Comparison of ENCODE assay signal across 8 cellular contexts in the genomic region with DNA sequence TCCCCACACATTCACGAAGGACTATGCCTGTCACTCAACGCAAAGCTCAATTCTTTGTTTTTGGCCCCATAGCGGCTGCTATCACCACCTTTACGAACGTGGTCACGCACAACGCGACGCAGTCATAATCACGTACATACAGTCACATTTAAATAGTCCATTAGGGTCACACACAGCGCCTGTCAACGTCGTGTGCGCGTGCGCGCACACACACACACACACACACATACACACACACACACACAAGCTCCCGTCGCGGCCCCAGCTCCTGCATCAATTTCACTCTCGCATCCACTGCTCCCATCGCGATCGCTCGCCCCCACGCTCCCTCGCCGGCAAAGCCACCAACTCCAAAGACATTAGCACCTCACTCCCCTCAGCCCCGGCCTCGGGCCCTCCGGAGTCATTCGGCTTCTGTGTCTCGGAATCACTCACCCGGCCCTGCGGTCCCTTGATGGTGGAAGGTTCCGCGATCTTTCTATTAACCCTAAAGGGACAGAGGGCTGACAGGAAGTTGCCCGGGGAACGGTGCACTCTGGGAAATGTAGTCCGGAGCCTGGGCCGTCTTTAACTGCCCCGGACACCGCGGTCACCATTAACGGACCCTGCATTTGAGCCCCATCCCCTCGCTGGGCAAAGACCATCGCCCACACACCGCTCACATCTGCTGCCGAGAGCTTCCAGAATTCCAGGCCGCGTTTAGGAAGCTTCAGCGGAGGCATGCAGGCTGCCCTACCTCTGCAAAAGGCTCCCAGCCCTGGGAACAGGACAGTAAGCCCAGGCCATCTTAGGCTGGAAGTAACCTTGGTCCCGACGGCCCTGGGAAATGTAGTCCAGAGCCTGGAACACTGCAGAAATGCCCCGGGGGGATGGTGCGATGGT. TPM values are rescaled to one million over a fixed set of nuclear protein-coding genes. Genes with fewer than 3 reads are reported as not detected.
DNase-seq lines count a peak whose midpoint lies in the region; ATAC-seq and TF ChIP-seq lines count a peak whose summit lies in the region.

A gene (minus strand): TSS at position 486 of the 882 bp plus-strand sequence. CDS start 12,768 bp downstream, outside the sequence.

- DNase-seq in DMS114 treated with DMSO at 0.1 percent for 48 hours (lab: John Stamatoyannopoulos, UW; ENCODE audit: unreplicated experiment) (peak; percentile 89), KBM-7 (peak; percentile 92), SJCRH30 (peak; percentile 94 to 97)
- peak; percentile 88 for DNase-seq in activated naive CD4-positive, alpha-beta T cell treated with Interleukin-2 at 50 U/mL for 16 hours

- in situ Hi-C loops in KBM-7 (cut with MboI; ENCODE audit: low pct_unique_long_range_greater_than_20kb, low sequenced_read_pairs) = no loop called here

- H3K27me3 ChIP-seq in SJCRH30 = no peaks in the 10 kb centered on the region
- no peaks in the 10 kb centered on the region for H3K27me3 ChIP-seq in gastroesophageal sphincter
- H3K27me3 ChIP-seq in neutrophil = no peaks in the 10 kb centered on the region
- H3K27me3 ChIP-seq in subcutaneous abdominal adipose tissue (ENCODE audit: control insufficient read depth in 5 of 5, insufficient read depth in 4 of 5, low read length in 5 of 5) = no peaks in the 10 kb centered on the region

- TF ChIP-seq CTCF in gastroesophageal sphincter (IDR thresholded peaks at IDR 0.05) = no peak
- no peak for TF ChIP-seq CTCF in neutrophil (IDR thresholded peaks at IDR 0.05)

- H3K27ac ChIP-seq in SJCRH30 (peak within 1 kb of the TSS; percentile 89), gastroesophageal sphincter (peak within 1 kb of the TSS; percentile 64 to 90 (median 85)), neutrophil (peak within 1 kb of the TSS; percentile 76), subcutaneous abdominal adipose tissue (ENCODE audit: low read depth, low read length) (peak within 1 kb of the TSS; percentile 89)

- H3K36me3 ChIP-seq in SJCRH30 (peaks cover 21% of the 10 kb centered on the region), gastroesophageal sphincter (peaks cover 2 to 27% of the 10 kb centered on the region in 2 donors), neutrophil (no peaks in the 10 kb centered on the region), subcutaneous abdominal adipose tissue (ENCODE audit: control insufficient read depth in 5 of 5, insufficient read depth in 5 of 5, low read length in 5 of 5) (peaks cover 3 to 16% (median 14%) of the 10 kb centered on the region in 5 donors)

- no peak for TF ChIP-seq EP300 in gastroesophageal sphincter (IDR thresholded peaks at IDR 0.05)

- peak within 1 kb of the TSS; percentile 92 for H3K4me3 ChIP-seq in SJCRH30
- H3K4me3 ChIP-seq in gastroesophageal sphincter = peak within 1 kb of the TSS; percentile 64 to 66
- peak within 1 kb of the TSS; percentile 72 to 74 for H3K4me3 ChIP-seq in neutrophil (ENCODE audit: low read depth in 1 of 2, low read length in 1 of 2)
- H3K4me3 ChIP-seq in subcutaneous abdominal adipose tissue (ENCODE audit: low read depth in 1 of 5, low read length in 5 of 5) = peak within 1 kb of the TSS; percentile 93 to 100 (median 98)

- H3K9me3 ChIP-seq in SJCRH30 (replicated peaks) (peaks cover 8% of the 10 kb centered on the region), gastroesophageal sphincter (peaks cover 0 to 36% (median 0%) of the 10 kb centered on the region in 3 donors), neutrophil (peaks cover 6% of the 10 kb centered on the region), subcutaneous abdominal adipose tissue (ENCODE audit: control insufficient read depth in 5 of 5, low read length in 5 of 5) (peaks cover 5 to 33% (median 27%) of the 10 kb centered on the region in 5 donors)

- 0 to 1% methylated on average over 10 to 12 of the region's 56 CpGs for WGBS in gastroesophageal sphincter (ENCODE audit: low coverage in 1 of 2), 2 donors

- ATAC-seq in GM21529 (IDR thresholded peaks at IDR 0.05; ENCODE audit: unreplicated experiment) (peak; percentile 90), gastroesophageal sphincter (peak; percentile 99)

- H3K4me1 ChIP-seq in SJCRH30 (0 out of 2 replicates have a peak, but pooled peaks cover 3% of the 10 kb centered on the region), gastroesophageal sphincter (peaks cover 4 to 26% (median 5%) of the 10 kb centered on the region in 3 donors), neutrophil (ENCODE audit: control insufficient read depth in 1 of 2, insufficient read depth in 1 of 2, low read depth in 1 of 2, low read length in 1 of 2) (peaks cover 14 to 18% of the 10 kb centered on the region in 2 experiments), subcutaneous abdominal adipose tissue (ENCODE audit: control insufficient read depth in 5 of 5, insufficient read depth in 5 of 5, low read length in 5 of 5) (peaks cover 2 to 21% (median 18%) of the 10 kb centered on the region in 5 donors)

- peak in 1 of 2 donors; percentile 30 for TF ChIP-seq POLR2A in gastroesophageal sphincter (IDR thresholded peaks at IDR 0.05)

- H3K9ac ChIP-seq in subcutaneous abdominal adipose tissue (ENCODE audit: low read length in 5 of 5) = peak within 1 kb of the TSS; percentile 82 to 95 (median 84)

RNA-seq across cellular contexts. Expression of the gene that starts here (rescaled TPM):
- 6.0 and 6.3 TPM in 2 replicates for total RNA-seq in SJCRH30 (2014; rRNA removed; shearing (Covaris generic))
- total RNA-seq in gastroesophageal sphincter = 10 to 100 TPM in 3 of 4 donors, 1 to 10 TPM in 1; 9.7 to 15.7 (median 14.3) TPM

Comparison
In these comparisons a context has a peak if more than half of its experiments do, and no peak if none do; other contexts are left out.
1. Peak in every context shown above with its lines: DNase-seq, ATAC-seq, H3K4me3 ChIP-seq and H3K27ac ChIP-seq.